In the genomic region with DNA sequence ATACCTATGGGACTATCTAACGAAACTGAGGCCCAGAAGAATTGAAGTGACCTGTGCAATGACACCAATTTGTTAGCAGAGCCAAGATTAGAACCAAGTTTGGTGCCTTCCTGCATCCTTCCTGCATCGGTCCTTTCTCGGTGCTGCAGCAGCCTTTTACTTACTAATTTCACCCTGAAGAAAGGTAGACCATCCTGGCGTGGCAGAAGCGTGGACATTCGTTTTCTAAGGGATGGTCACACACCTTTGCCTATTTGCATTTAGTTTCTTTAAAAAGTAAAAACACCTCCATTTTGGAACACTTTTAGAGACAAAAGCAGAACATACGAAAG, we compare ENCODE assay signal across 8 cellular contexts. TPM values are rescaled to one million over a fixed set of nuclear protein-coding genes. Genes with fewer than 3 reads are reported as not detected.
DNase-seq lines count a peak whose midpoint lies in the region; ATAC-seq and TF ChIP-seq lines count a peak whose summit lies in the region.

No MANE protein-coding gene starts in this region.

- no peak for TF ChIP-seq EP300 in transverse colon (IDR thresholded peaks at IDR 0.05; ENCODE audit: low read depth)

- peak overlapping the region; percentile 65 for H3K4me2 ChIP-seq in KMS-11

- intact Hi-C loops in right lobe of liver (cut with DNase I): no loop called here
- intact Hi-C loops in transverse colon (cut with DNase I; ENCODE audit: low total_unique reads): no loop called here
- intact Hi-C loops in sciatic nerve (cut with DNase I): no loop called here

- H3K4me3 ChIP-seq in KMS-11 (IDR thresholded peaks at IDR 0.05; ENCODE audit: insufficient read depth, low read depth, low read length) (no peak overlapping the region), astrocyte of the cerebellum (ENCODE audit: low read depth, low read length) (peak overlapping the region; percentile 59), right lobe of liver (peak overlapping the region; percentile 60 to 84 (median 72)), transverse colon (peak overlapping the region; percentile 52 to 96 (median 80))

- H3K36me3 ChIP-seq in KMS-11 (ENCODE audit: insufficient read depth) (peaks cover 4% of the 10 kb centered on the region; the same call in 1 of the 2 replicates), right lobe of liver (peaks cover 0 to 3% (median 1%) of the 10 kb centered on the region in 4 donors), transverse colon (peaks cover 0 to 2% (median 0%) of the 10 kb centered on the region in 4 donors)

- TF ChIP-seq CTCF in KMS-11 (conservative IDR thresholded peaks at IDR 0.05; ENCODE audit: low read depth, low read length): no peak
- TF ChIP-seq CTCF in astrocyte of the cerebellum (IDR thresholded peaks at IDR 0.05; ENCODE audit: low read depth, low read length, missing control alignments): no peak
- no peak for TF ChIP-seq CTCF in right lobe of liver (IDR thresholded peaks at IDR 0.05)
- TF ChIP-seq CTCF in transverse colon (IDR thresholded peaks at IDR 0.05): no peak

- peak in 2 of 4 donors; percentile 6 to 11 for ATAC-seq in right lobe of liver
- ATAC-seq in GM21528 (IDR thresholded peaks at IDR 0.05; ENCODE audit: low FRiP score, unreplicated experiment): no peak
- ATAC-seq in sciatic nerve: no peak

- H3K9ac ChIP-seq in KMS-11: peak overlapping the region; percentile 84

- TF ChIP-seq POLR2A in right lobe of liver (IDR thresholded peaks at IDR 0.05) (no peak), transverse colon (IDR thresholded peaks at IDR 0.05) (no peak)

- peak overlapping the region; percentile 85 for H3K27ac ChIP-seq in KMS-11
- peak overlapping the region; percentile 60 to 87 (median 77) for H3K27ac ChIP-seq in right lobe of liver
- H3K27ac ChIP-seq in transverse colon: peak overlapping the region; percentile 91 to 96 (median 94)

- DNase-seq in ELF-1 (ENCODE audit: low read depth, low spot score) (peak; percentile 36), astrocyte of the cerebellum (ENCODE audit: low read depth) (no peak), right lobe of liver (no peak), transverse colon (no peak), NCI-H1694 treated with DMSO at 0.1 percent for 48 hours (lab: John Stamatoyannopoulos, UW) (no peak), sciatic nerve (ENCODE audit: low spot score) (no peak)

- in situ Hi-C loops in astrocyte of the cerebellum (cut with HindIII; ENCODE audit: low sequenced_read_pairs) (no loop called here), transverse colon (cut with MboI; ENCODE audit: low pct_ligation_motif_present in 1 of 4, low pct_unique_long_range_greater_than_20kb in 1 of 4, low sequenced_read_pairs in 3 of 4) (loop anchor here in 1 of 4 donors (25.0 kb wide), 1 partner anchor 1221 kb away; the partner anchor contains the start of gene ST7)

- H2AFZ ChIP-seq in KMS-11 (ENCODE audit: low read depth): peak overlapping the region; percentile 57

- H4K20me1 ChIP-seq in KMS-11 (ENCODE audit: insufficient read depth): no peaks in the 10 kb centered on the region

- 5% methylated on average over 7 of the region's 7 CpGs for WGBS in right lobe of liver (ENCODE audit: insufficient coverage, low coverage, low lambda C conversion rate, missing lambda C conversion rate)
- WGBS in transverse colon (ENCODE audit: low coverage in 1 of 2), 2 donors: 5% methylated on average over 5 to 7 of the region's 7 CpGs

- H3K9me3 ChIP-seq in right lobe of liver (no peaks in the 10 kb centered on the region), transverse colon (no peaks in the 10 kb centered on the region)

- no peaks in the 10 kb centered on the region for H3K27me3 ChIP-seq in KMS-11 (ENCODE audit: insufficient read depth, low read depth)
- no peaks in the 10 kb centered on the region for H3K27me3 ChIP-seq in right lobe of liver
- H3K27me3 ChIP-seq in transverse colon: no peaks in the 10 kb centered on the region

- H3K79me2 ChIP-seq in KMS-11 (ENCODE audit: insufficient read depth, low read depth): peaks cover 42% of the 10 kb centered on the region

- peaks cover 30% of the 10 kb centered on the region for H3K4me1 ChIP-seq in KMS-11 (ENCODE audit: low read depth, poor library complexity, severe bottlenecking)
- peaks cover 0 to 15% (median 7%) of the 10 kb centered on the region in 4 donors for H3K4me1 ChIP-seq in right lobe of liver
- H3K4me1 ChIP-seq in transverse colon: peaks cover 9 to 35% (median 18%) of the 10 kb centered on the region in 4 donors

RNA-seq across cellular contexts. Expression of gene LSM8, which starts 0.7 kb away (rescaled TPM):
- total RNA-seq in right lobe of liver (10 to 100 TPM in 4 of 6 experiments, 1 to 10 TPM in 2; 6.8 to 16.6 (median 11.3) TPM), transverse colon (10 to 100 TPM in 3 of 4 donors, 1 to 10 TPM in 1; 6.4 to 43.8 (median 19.3) TPM), sciatic nerve (36.9 TPM)

RNA-seq across cellular contexts. Expression of gene ANKRD7, which starts 41.3 kb away (rescaled TPM):
- total RNA-seq in right lobe of liver (not detected), transverse colon (1 to 10 TPM in 1 of 4 donors, under 1 TPM in 1, not detected in 2; 0.27 to 1.4 TPM), sciatic nerve (1.0 TPM)
